In the genomic region with DNA sequence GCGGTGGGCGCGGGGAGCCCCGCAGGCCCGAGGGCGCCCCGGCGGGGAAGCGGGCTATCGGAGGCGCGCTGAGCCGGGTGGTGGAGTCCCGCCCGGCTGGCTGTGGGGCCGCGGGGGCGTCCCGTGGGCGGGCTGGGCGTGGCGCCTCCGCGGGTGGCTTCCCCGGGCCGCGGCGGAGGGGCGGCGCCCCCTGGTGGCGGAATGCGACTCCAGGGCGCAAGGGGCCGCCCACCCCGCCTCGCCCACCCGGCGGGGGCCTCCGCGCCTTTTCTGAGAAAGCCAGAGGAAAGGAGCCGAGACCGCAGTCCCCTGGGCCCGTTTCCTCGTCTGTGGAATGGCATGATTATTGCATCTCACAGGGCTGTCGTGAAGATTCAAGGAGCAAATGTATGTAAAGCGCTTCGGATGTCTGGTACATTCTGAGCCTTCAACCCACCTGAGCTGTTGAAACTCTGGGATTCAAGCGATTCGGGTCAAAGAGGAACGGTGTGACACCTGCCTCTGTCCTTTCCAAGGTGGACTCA, we compare ENCODE assay signal across 8 cellular contexts. TPM values are rescaled to one million over a fixed set of nuclear protein-coding genes. Genes with fewer than 3 reads are reported as not detected.
DNase-seq lines count a peak whose midpoint lies in the region; ATAC-seq and TF ChIP-seq lines count a peak whose summit lies in the region.

No MANE protein-coding gene starts in this region.

- H3K9me3 ChIP-seq in left ventricle myocardium inferior (replicated peaks) (no peaks in the 10 kb centered on the region), uterus (no peaks in the 10 kb centered on the region)

- intact Hi-C loops in left ventricle myocardium inferior (cut with micrococcal nuclease) = loop anchor here (5.0 kb wide), 1 partner anchor 110 kb away; no protein-coding TSS in a partner anchor
- intact Hi-C loops in uterus (cut with DNase I; ENCODE audit: low total_unique reads) = no loop called here

- ATAC-seq in HG03064 (IDR thresholded peaks at IDR 0.05; ENCODE audit: low read depth, unreplicated experiment) = peak; percentile 50

- H3K36me3 ChIP-seq in left ventricle myocardium inferior = no peaks in the 10 kb centered on the region
- H3K36me3 ChIP-seq in rectal smooth muscle tissue (ENCODE audit: control insufficient read depth, insufficient read depth, low read length) = no peaks in the 10 kb centered on the region
- no peaks in the 10 kb centered on the region for H3K36me3 ChIP-seq in uterus

- peaks cover 12% of the 10 kb centered on the region for H3K4me1 ChIP-seq in left ventricle myocardium inferior
- H3K4me1 ChIP-seq in rectal smooth muscle tissue (ENCODE audit: control insufficient read depth, insufficient read depth, low read length) = peaks cover 3% of the 10 kb centered on the region
- H3K4me1 ChIP-seq in uterus = no peaks in the 10 kb centered on the region

- peak; percentile 90 for TF ChIP-seq CTCF in left ventricle myocardium inferior (IDR thresholded peaks at IDR 0.05; ENCODE audit: borderline replicate concordance)
- peak; percentile 41 to 82 (median 79) for TF ChIP-seq CTCF in uterus (IDR thresholded peaks at IDR 0.05)

- H3K4me3 ChIP-seq in left ventricle myocardium inferior (peak overlapping the region; percentile 75), rectal smooth muscle tissue (ENCODE audit: low read length) (peak overlapping the region; percentile 66), uterus (peak overlapping the region; percentile 17 to 36)

- no peak overlapping the region for H3K9ac ChIP-seq in rectal smooth muscle tissue (ENCODE audit: low read length)

- no peaks in the 10 kb centered on the region for H3K27me3 ChIP-seq in left ventricle myocardium inferior (ENCODE audit: low read depth)
- H3K27me3 ChIP-seq in rectal smooth muscle tissue (ENCODE audit: control insufficient read depth, insufficient read depth, low read length) = no peaks in the 10 kb centered on the region
- H3K27me3 ChIP-seq in uterus = no peaks in the 10 kb centered on the region

- peak; percentile 17 to 67 for DNase-seq in NCI-H524 (lab: John Stamatoyannopoulos, UW)
- DNase-seq in NCI-H524 treated with DMSO at 0.1 percent for 48 hours (lab: John Stamatoyannopoulos, UW) = no peak
- DNase-seq in SK-MEL-5 (ENCODE audit: low read depth, low spot score) = peak; percentile 36
- peak; percentile 82 for DNase-seq in activated naive CD4-positive, alpha-beta T cell treated with anti-CD3 and anti-CD28 coated beads, Interleukin-2, amount 50 U/mL, for 16 hours
- peak; percentile 70 for DNase-seq in left ventricle myocardium inferior
- peak in 1 of 2 donors; percentile 62 for DNase-seq in uterus

- peak in 1 of 2 donors; percentile 17 for TF ChIP-seq POLR2A in uterus (IDR thresholded peaks at IDR 0.05)

- in situ Hi-C loops in SK-MEL-5 (cut with HindIII; ENCODE audit: low pct_unique_long_range_greater_than_20kb, low sequenced_read_pairs) = no loop called here

- no peak overlapping the region for H3K27ac ChIP-seq in left ventricle myocardium inferior (replicated peaks)
- H3K27ac ChIP-seq in rectal smooth muscle tissue (ENCODE audit: low read depth, low read length) = no peak overlapping the region
- H3K27ac ChIP-seq in uterus = no peak overlapping the region

RNA-seq across cellular contexts. Expression of gene RAB6B, which starts 31.9 kb away (rescaled TPM):
- 4.0 and 5.2 TPM in 2 replicates for total RNA-seq in SK-MEL-5 (2014; rRNA removed; shearing (Covaris generic))
- polyA plus RNA-seq in SK-MEL-5 (2015; cell fraction: cytosol; rRNA removed) = 34.5 and 39.4 TPM in 2 replicates
- 23.4 and 24.2 TPM in 2 replicates for polyA plus RNA-seq in SK-MEL-5 (2015; cell fraction: nucleus; rRNA removed)
- total RNA-seq in left ventricle myocardium inferior (59.1 TPM), uterus (10 to 100 TPM in 1 of 4 donors, 1 to 10 TPM in 2, under 1 TPM in 1; 0.29 to 12.0 (median 3.8) TPM)
